In the genomic region with DNA sequence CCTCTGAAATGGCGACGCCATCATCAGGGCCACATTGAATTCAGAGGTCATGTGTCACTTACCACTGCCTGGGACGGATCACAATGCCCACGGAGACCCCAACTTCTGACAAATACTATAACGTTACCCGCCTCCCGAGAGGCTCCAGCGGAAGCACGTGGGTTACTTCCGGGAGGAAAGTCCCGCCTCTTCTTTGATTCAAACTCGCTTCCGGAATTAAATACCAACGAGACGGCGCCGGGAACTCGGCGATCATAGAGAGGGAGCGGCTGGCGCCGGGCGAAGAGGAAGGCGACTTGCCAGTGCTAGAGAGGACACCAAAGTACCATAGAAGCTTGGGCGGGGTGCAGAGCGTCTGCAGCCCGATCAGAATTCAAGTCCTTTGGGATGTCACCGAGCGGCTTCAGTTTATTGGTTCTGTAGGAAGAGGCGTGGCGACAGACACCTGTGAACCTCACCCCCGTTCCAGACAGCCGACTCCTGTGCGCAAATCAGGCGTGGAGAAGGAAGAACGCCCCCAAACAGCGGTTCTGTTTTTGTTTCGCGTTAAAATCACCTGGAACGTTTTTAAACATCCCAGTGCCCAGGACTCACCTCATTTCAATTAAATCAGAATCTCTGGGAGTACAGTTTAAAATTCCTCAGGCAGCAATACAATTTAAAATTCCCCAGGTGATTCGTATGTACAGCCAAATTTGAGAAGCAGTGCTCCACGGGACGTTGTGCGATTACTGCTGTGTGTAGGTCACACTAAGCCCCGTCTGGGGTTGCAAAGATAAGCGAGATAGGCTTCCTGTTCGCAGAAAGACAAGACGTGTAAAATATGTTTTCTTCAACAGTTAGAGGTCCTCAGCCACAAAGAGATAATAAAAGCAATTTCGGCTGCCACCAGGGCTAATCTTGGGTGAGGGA, we compare ENCODE assay signal across 8 cellular contexts. TPM values are rescaled to one million over a fixed set of nuclear protein-coding genes. Genes with fewer than 3 reads are reported as not detected.
A peak's percentile ranks its signal among the peaks of the same experiment; 100 is the strongest.
DNase-seq lines count a peak whose midpoint lies in the region; ATAC-seq and TF ChIP-seq lines count a peak whose summit lies in the region.

A gene with protein sequence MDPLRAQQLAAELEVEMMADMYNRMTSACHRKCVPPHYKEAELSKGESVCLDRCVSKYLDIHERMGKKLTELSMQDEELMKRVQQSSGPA (minus strand): TSS at position 159 of the 912 bp plus-strand sequence. CDS start 565 bp downstream, outside the sequence.

- TF ChIP-seq POLR2A in ovary (IDR thresholded peaks at IDR 0.05), result no peak
- peak in 1 of 2 donors; percentile 70 for TF ChIP-seq POLR2A in thyroid gland (IDR thresholded peaks at IDR 0.05)

- H3K27me3 Mint-ChIP-seq in activated naive CD8-positive, alpha-beta T cell treated with anti-CD3 and anti-CD28 coated beads, Interleukin-2, amount 50 U/mL, for 24 hours, result no peaks in the 10 kb centered on the region

- no peak for TF ChIP-seq EP300 in ovary (IDR thresholded peaks at IDR 0.05)

- peak within 1 kb of the TSS in 1 of 2 donors; percentile 3 for H3K27ac ChIP-seq in ovary
- peak within 1 kb of the TSS; percentile 20 to 60 (median 51) for H3K27ac ChIP-seq in thyroid gland

- H3K9me3 Mint-ChIP-seq in activated naive CD8-positive, alpha-beta T cell treated with anti-CD3 and anti-CD28 coated beads, Interleukin-2, amount 50 U/mL, for 24 hours, result no peaks in the 10 kb centered on the region

- peak; percentile 99 for DNase-seq in GM12865 (ENCODE audit: low read depth)
- peak; percentile 98 for DNase-seq in NCI-H1417 treated with DMSO at 0.1 percent for 48 hours (lab: John Stamatoyannopoulos, UW)
- DNase-seq in SW480 (ENCODE audit: low spot score), result peak; percentile 100
- DNase-seq in activated naive CD8-positive, alpha-beta T cell treated with anti-CD3 and anti-CD28 coated beads, Interleukin-2, amount 50 U/mL, for 24 hours, result peak; percentile 88
- peak; percentile 98 for DNase-seq in Right ventricle myocardium inferior (ENCODE audit: missing footprints)
- DNase-seq in ovary, result peak; percentile 93 to 95 (median 93)
- peak; percentile 97 for DNase-seq in thyroid gland

- no peaks in the 10 kb centered on the region for H3K27me3 ChIP-seq in ovary
- H3K27me3 ChIP-seq in thyroid gland, result no peaks in the 10 kb centered on the region

- 0 to 1% (median 0%) methylated on average over 49 of the region's 49 CpGs for WGBS in ovary, 3 donors
- 0 to 1% methylated on average over 28 to 48 of the region's 49 CpGs for WGBS in thyroid gland, 2 donors

- H3K4me3 Mint-ChIP-seq in activated naive CD8-positive, alpha-beta T cell treated with anti-CD3 and anti-CD28 coated beads, Interleukin-2, amount 50 U/mL, for 24 hours, result peak within 1 kb of the TSS; percentile 88

- H3K4me1 Mint-ChIP-seq in activated naive CD8-positive, alpha-beta T cell treated with anti-CD3 and anti-CD28 coated beads, Interleukin-2, amount 50 U/mL, for 24 hours, result peaks cover 30% of the 10 kb centered on the region

- peaks cover 27% of the 10 kb centered on the region for H3K36me3 Mint-ChIP-seq in activated naive CD8-positive, alpha-beta T cell treated with anti-CD3 and anti-CD28 coated beads, Interleukin-2, amount 50 U/mL, for 24 hours (ENCODE audit: low read depth)

- ATAC-seq in HG02763 (IDR thresholded peaks at IDR 0.05; ENCODE audit: unreplicated experiment) (peak; percentile 98), Right ventricle myocardium inferior (peak; percentile 99)
- peak; percentile 99 for ATAC-seq in activated naive CD8-positive, alpha-beta T cell treated with anti-CD3 and anti-CD28 coated beads, Interleukin-2, amount 50 U/mL, for 24 hours

- peak within 1 kb of the TSS; percentile 94 for H3K4me3 ChIP-seq in GM12865 (ENCODE audit: low read depth, low read length)
- peak within 1 kb of the TSS; percentile 63 for H3K4me3 ChIP-seq in ovary
- H3K4me3 ChIP-seq in thyroid gland (replicated peaks in 1 of 3), result peak within 1 kb of the TSS; percentile 44 to 72 (median 51)

- H3K27ac Mint-ChIP-seq in activated naive CD8-positive, alpha-beta T cell treated with anti-CD3 and anti-CD28 coated beads, Interleukin-2, amount 50 U/mL, for 24 hours, result peak within 1 kb of the TSS; percentile 94

- H3K36me3 ChIP-seq in ovary (no peaks in the 10 kb centered on the region), thyroid gland (no peaks in the 10 kb centered on the region)

- peaks cover 4% of the 10 kb centered on the region for H3K4me1 ChIP-seq in ovary (ENCODE audit: insufficient read depth)
- H3K4me1 ChIP-seq in thyroid gland, result peaks cover 10 to 15% of the 10 kb centered on the region in 2 donors

- no peaks in the 10 kb centered on the region for H3K9me3 ChIP-seq in ovary
- no peaks in the 10 kb centered on the region for H3K9me3 ChIP-seq in thyroid gland

- intact Hi-C loops in Right ventricle myocardium inferior (cut with DNase I), result loop anchor here (2.0 kb wide), 1 partner anchor 32 kb away; no protein-coding TSS in a partner anchor
- intact Hi-C loops in ovary (cut with DNase I), result loop anchor here in 1 of 4 donors (2.0 kb wide), 1 partner anchor 30 kb away; no protein-coding TSS in a partner anchor
- intact Hi-C loops in thyroid gland (cut with DNase I), result no loop called here

- TF ChIP-seq CTCF in GM12865 (IDR thresholded peaks at IDR 0.05; ENCODE audit: insufficient read depth, low read depth, low read length, missing control alignments) (no peak), ovary (IDR thresholded peaks at IDR 0.05) (no peak), thyroid gland (IDR thresholded peaks at IDR 0.05) (no peak)

RNA-seq across cellular contexts. Expression of the gene that starts here (rescaled TPM):
- total RNA-seq in Right ventricle myocardium inferior (58.1 TPM), ovary (10 to 100 TPM; 23.4 to 42.0 (median 38.0) TPM), thyroid gland (10 to 100 TPM; 29.8 to 43.7 (median 37.4) TPM)
- 10 to 100 TPM; 32.0 to 36.2 TPM for polyA plus RNA-seq in ovary
